In genomic region chr5:139696167-139696893, GRCh38 we compare ENCODE assay signal across 1 cellular context.
A peak's percentile ranks its signal among the peaks of the same experiment; 100 is the strongest.
TF ChIP-seq lines count a peak whose summit lies in the region.

No MANE protein-coding gene starts in this region.

TF ChIP-seq in HepG2, 621 proteins besides CTCF, POLR2A, EP300 and RAD21 (continued from another document and continues in another):
- TF ChIP-seq, protein P1, sequence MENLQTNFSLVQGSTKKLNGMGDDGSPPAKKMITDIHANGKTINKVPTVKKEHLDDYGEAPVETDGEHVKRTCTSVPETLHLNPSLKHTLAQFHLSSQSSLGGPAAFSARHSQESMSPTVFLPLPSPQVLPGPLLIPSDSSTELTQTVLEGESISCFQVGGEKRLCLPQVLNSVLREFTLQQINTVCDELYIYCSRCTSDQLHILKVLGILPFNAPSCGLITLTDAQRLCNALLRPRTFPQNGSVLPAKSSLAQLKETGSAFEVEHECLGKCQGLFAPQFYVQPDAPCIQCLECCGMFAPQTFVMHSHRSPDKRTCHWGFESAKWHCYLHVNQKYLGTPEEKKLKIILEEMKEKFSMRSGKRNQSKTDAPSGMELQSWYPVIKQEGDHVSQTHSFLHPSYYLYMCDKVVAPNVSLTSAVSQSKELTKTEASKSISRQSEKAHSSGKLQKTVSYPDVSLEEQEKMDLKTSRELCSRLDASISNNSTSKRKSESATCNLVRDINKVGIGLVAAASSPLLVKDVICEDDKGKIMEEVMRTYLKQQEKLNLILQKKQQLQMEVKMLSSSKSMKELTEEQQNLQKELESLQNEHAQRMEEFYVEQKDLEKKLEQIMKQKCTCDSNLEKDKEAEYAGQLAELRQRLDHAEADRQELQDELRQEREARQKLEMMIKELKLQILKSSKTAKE (CRISPR knock-in tag; IDR thresholded peaks at IDR 0.05; ENCODE audit: borderline replicate concordance), result 0 out of 2 replicates have a peak, but pooled peaks have one; percentile 43
- TF ChIP-seq KLF6 (CRISPR knock-in tag; IDR thresholded peaks at IDR 0.05), result no peak
- TF ChIP-seq BORCS8-MEF2B (CRISPR knock-in tag; IDR thresholded peaks at IDR 0.05), result no peak
- TF ChIP-seq MTA3 (CRISPR knock-in tag; IDR thresholded peaks at IDR 0.05), result no peak
- no peak for TF ChIP-seq NFKB2 (CRISPR knock-in tag; IDR thresholded peaks at IDR 0.05; ENCODE audit: borderline replicate concordance)
- no peak for TF ChIP-seq ZBED4 (CRISPR knock-in tag; IDR thresholded peaks at IDR 0.05; ENCODE audit: borderline replicate concordance)
- no peak for TF ChIP-seq RCOR2 (CRISPR knock-in tag; IDR thresholded peaks at IDR 0.05)
- TF ChIP-seq, protein P2, sequence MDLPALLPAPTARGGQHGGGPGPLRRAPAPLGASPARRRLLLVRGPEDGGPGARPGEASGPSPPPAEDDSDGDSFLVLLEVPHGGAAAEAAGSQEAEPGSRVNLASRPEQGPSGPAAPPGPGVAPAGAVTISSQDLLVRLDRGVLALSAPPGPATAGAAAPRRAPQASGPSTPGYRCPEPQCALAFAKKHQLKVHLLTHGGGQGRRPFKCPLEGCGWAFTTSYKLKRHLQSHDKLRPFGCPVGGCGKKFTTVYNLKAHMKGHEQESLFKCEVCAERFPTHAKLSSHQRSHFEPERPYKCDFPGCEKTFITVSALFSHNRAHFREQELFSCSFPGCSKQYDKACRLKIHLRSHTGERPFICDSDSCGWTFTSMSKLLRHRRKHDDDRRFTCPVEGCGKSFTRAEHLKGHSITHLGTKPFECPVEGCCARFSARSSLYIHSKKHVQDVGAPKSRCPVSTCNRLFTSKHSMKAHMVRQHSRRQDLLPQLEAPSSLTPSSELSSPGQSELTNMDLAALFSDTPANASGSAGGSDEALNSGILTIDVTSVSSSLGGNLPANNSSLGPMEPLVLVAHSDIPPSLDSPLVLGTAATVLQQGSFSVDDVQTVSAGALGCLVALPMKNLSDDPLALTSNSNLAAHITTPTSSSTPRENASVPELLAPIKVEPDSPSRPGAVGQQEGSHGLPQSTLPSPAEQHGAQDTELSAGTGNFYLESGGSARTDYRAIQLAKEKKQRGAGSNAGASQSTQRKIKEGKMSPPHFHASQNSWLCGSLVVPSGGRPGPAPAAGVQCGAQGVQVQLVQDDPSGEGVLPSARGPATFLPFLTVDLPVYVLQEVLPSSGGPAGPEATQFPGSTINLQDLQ (CRISPR knock-in tag; IDR thresholded peaks at IDR 0.05), result no peak
- TF ChIP-seq, protein P3, sequence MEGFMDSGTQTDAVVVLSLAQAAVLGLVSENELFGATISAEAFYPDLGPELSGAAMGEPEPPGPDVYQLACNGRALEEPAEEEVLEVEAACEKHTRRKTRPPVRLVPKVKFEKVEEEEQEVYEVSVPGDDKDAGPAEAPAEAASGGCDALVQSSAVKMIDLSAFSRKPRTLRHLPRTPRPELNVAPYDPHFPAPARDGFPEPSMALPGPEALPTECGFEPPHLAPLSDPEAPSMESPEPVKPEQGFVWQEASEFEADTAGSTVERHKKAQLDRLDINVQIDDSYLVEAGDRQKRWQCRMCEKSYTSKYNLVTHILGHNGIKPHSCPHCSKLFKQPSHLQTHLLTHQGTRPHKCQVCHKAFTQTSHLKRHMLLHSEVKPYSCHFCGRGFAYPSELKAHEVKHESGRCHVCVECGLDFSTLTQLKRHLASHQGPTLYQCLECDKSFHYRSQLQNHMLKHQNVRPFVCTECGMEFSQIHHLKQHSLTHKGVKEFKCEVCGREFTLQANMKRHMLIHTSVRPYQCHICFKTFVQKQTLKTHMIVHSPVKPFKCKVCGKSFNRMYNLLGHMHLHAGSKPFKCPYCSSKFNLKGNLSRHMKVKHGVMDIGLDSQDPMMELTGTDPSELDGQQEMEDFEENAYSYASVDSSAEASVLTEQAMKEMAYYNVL (CRISPR knock-in tag; IDR thresholded peaks at IDR 0.05; ENCODE audit: borderline replicate concordance), result no peak
- TF ChIP-seq THAP9 (CRISPR knock-in tag; IDR thresholded peaks at IDR 0.05; ENCODE audit: borderline replicate concordance), result no peak
- no peak for TF ChIP-seq NFE2 (CRISPR knock-in tag; IDR thresholded peaks at IDR 0.05)
- no peak for TF ChIP-seq AGO1 (IDR thresholded peaks at IDR 0.05; ENCODE audit: low read depth, low read length, poor library complexity, severe bottlenecking)
- 0 out of 2 replicates have a peak, but pooled peaks have one; percentile 47 for TF ChIP-seq ZKSCAN1 (IDR thresholded peaks at IDR 0.05; ENCODE audit: low read length)
- TF ChIP-seq, protein P4, sequence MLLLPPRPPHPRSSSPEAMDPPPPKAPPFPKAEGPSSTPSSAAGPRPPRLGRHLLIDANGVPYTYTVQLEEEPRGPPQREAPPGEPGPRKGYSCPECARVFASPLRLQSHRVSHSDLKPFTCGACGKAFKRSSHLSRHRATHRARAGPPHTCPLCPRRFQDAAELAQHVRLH (CRISPR knock-in tag; IDR thresholded peaks at IDR 0.05; ENCODE audit: borderline replicate concordance, low read depth), result no peak
- no peak for TF ChIP-seq FOXK2 (IDR thresholded peaks at IDR 0.05)
- 0 out of 2 replicates have a peak, but pooled peaks have one; percentile 19 for TF ChIP-seq ZNF274 (CRISPR knock-in tag; IDR thresholded peaks at IDR 0.05)
- no peak for TF ChIP-seq ZNF431 (CRISPR knock-in tag; IDR thresholded peaks at IDR 0.05; ENCODE audit: borderline replicate concordance, low read depth)
- TF ChIP-seq PHF5A (CRISPR knock-in tag; IDR thresholded peaks at IDR 0.05; ENCODE audit: low read depth, unreplicated experiment), result no peak
- TF ChIP-seq, protein P5, sequence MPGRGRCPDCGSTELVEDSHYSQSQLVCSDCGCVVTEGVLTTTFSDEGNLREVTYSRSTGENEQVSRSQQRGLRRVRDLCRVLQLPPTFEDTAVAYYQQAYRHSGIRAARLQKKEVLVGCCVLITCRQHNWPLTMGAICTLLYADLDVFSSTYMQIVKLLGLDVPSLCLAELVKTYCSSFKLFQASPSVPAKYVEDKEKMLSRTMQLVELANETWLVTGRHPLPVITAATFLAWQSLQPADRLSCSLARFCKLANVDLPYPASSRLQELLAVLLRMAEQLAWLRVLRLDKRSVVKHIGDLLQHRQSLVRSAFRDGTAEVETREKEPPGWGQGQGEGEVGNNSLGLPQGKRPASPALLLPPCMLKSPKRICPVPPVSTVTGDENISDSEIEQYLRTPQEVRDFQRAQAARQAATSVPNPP (CRISPR knock-in tag; IDR thresholded peaks at IDR 0.05), result no peak
- TF ChIP-seq MBNL3 (CRISPR knock-in tag; conservative IDR thresholded peaks at IDR 0.05), result no peak
- peak; percentile 94 for TF ChIP-seq ZNF629 (CRISPR knock-in tag; conservative IDR thresholded peaks at IDR 0.05)
- TF ChIP-seq ZNF121 (CRISPR knock-in tag; IDR thresholded peaks at IDR 0.05), result no peak
- no peak for TF ChIP-seq XRCC5 (optimal IDR thresholded peaks at IDR 0.05; ENCODE audit: low read length)
- TF ChIP-seq, protein P6, sequence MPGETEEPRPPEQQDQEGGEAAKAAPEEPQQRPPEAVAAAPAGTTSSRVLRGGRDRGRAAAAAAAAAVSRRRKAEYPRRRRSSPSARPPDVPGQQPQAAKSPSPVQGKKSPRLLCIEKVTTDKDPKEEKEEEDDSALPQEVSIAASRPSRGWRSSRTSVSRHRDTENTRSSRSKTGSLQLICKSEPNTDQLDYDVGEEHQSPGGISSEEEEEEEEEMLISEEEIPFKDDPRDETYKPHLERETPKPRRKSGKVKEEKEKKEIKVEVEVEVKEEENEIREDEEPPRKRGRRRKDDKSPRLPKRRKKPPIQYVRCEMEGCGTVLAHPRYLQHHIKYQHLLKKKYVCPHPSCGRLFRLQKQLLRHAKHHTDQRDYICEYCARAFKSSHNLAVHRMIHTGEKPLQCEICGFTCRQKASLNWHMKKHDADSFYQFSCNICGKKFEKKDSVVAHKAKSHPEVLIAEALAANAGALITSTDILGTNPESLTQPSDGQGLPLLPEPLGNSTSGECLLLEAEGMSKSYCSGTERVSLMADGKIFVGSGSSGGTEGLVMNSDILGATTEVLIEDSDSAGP (CRISPR knock-in tag; IDR thresholded peaks at IDR 0.05; ENCODE audit: borderline replicate concordance), result peak; percentile 5; the same call in 1 of the 2 replicates
- TF ChIP-seq YEATS2 (CRISPR knock-in tag; IDR thresholded peaks at IDR 0.05; ENCODE audit: borderline replicate concordance), result no peak
- TF ChIP-seq ZFX (CRISPR knock-in tag; IDR thresholded peaks at IDR 0.05; ENCODE audit: low read depth), result no peak
- TF ChIP-seq, protein P7, sequence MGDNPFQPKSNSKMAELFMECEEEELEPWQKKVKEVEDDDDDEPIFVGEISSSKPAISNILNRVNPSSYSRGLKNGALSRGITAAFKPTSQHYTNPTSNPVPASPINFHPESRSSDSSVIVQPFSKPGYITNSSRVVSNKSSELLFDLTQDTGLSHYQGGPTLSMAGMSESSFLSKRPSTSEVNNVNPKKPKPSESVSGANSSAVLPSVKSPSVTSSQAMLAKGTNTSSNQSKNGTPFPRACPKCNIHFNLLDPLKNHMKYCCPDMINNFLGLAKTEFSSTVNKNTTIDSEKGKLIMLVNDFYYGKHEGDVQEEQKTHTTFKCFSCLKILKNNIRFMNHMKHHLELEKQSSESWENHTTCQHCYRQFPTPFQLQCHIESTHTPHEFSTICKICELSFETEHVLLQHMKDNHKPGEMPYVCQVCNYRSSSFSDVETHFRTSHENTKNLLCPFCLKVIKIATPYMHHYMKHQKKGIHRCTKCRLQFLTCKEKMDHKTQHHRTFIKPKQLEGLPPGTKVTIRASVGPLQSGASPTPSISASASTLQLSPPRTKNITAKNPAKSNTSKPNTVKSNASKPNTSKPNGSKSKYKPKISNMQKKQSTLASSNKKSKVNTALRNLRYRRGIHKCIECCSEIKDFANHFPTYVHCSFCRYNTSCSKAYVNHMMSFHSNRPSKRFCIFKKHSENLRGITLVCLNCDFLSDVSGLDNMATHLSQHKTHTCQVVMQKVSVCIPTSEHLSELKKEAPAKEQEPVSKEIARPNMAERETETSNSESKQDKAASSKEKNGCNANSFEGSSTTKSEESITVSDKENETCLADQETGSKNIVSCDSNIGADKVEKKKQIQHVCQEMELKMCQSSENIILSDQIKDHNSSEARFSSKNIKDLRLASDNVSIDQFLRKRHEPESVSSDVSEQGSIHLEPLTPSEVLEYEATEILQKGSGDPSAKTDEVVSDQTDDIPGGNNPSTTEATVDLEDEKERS (CRISPR knock-in tag; IDR thresholded peaks at IDR 0.05), result no peak
- TF ChIP-seq ZSCAN29 (CRISPR knock-in tag; conservative IDR thresholded peaks at IDR 0.05), result no peak
- 0 out of 2 replicates have a peak, but pooled peaks have one; percentile 31 for TF ChIP-seq SNAPC2 (CRISPR knock-in tag; IDR thresholded peaks at IDR 0.05)
- no peak for TF ChIP-seq GFI1 (CRISPR knock-in tag; IDR thresholded peaks at IDR 0.05; ENCODE audit: borderline replicate concordance)
- TF ChIP-seq PCBP1 (IDR thresholded peaks at IDR 0.05; ENCODE audit: borderline replicate concordance, low read depth, low read length), result no peak
- no peak for TF ChIP-seq ZBTB26 (CRISPR knock-in tag; IDR thresholded peaks at IDR 0.05; ENCODE audit: borderline replicate concordance)
- 0 out of 2 replicates have a peak, but pooled peaks have one; percentile 39 for TF ChIP-seq THAP7 (CRISPR knock-in tag; IDR thresholded peaks at IDR 0.05)
- no peak for TF ChIP-seq ZEB1 (IDR thresholded peaks at IDR 0.05; ENCODE audit: insufficient replicate concordance, low read depth)
